ENCODE assay signal across 1 cellular context in genomic region chr1:150472606-150473200, GRCh38.
TF ChIP-seq lines count a peak whose summit lies in the region.

No MANE protein-coding gene starts in this region.

TF ChIP-seq in WTC11, 78 proteins besides CTCF, POLR2A, EP300 and RAD21 (continued from another document):
- TF ChIP-seq MAX (CRISPR knock-in tag; IDR thresholded peaks at IDR 0.05): no peak
- no peak for TF ChIP-seq E2F1 (CRISPR knock-in tag; IDR thresholded peaks at IDR 0.05)
- TF ChIP-seq SMAD4 (CRISPR knock-in tag; IDR thresholded peaks at IDR 0.05): no peak
- TF ChIP-seq ZNF416 (CRISPR knock-in tag; IDR thresholded peaks at IDR 0.05): no peak
- TF ChIP-seq NR1H2 (CRISPR knock-in tag; IDR thresholded peaks at IDR 0.05): no peak
- no peak for TF ChIP-seq ATF6 (CRISPR knock-in tag; IDR thresholded peaks at IDR 0.05)
- TF ChIP-seq AR (CRISPR knock-in tag; IDR thresholded peaks at IDR 0.05): no peak
- TF ChIP-seq, protein P1, sequence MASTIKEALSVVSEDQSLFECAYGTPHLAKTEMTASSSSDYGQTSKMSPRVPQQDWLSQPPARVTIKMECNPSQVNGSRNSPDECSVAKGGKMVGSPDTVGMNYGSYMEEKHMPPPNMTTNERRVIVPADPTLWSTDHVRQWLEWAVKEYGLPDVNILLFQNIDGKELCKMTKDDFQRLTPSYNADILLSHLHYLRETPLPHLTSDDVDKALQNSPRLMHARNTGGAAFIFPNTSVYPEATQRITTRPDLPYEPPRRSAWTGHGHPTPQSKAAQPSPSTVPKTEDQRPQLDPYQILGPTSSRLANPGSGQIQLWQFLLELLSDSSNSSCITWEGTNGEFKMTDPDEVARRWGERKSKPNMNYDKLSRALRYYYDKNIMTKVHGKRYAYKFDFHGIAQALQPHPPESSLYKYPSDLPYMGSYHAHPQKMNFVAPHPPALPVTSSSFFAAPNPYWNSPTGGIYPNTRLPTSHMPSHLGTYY (CRISPR knock-in tag; IDR thresholded peaks at IDR 0.05): no peak
- TF ChIP-seq ZNF423 (CRISPR knock-in tag; IDR thresholded peaks at IDR 0.05): no peak
- no peak for TF ChIP-seq ATF1 (CRISPR knock-in tag; IDR thresholded peaks at IDR 0.05)
- TF ChIP-seq NFATC4 (CRISPR knock-in tag; IDR thresholded peaks at IDR 0.05): no peak
- TF ChIP-seq, protein P2, sequence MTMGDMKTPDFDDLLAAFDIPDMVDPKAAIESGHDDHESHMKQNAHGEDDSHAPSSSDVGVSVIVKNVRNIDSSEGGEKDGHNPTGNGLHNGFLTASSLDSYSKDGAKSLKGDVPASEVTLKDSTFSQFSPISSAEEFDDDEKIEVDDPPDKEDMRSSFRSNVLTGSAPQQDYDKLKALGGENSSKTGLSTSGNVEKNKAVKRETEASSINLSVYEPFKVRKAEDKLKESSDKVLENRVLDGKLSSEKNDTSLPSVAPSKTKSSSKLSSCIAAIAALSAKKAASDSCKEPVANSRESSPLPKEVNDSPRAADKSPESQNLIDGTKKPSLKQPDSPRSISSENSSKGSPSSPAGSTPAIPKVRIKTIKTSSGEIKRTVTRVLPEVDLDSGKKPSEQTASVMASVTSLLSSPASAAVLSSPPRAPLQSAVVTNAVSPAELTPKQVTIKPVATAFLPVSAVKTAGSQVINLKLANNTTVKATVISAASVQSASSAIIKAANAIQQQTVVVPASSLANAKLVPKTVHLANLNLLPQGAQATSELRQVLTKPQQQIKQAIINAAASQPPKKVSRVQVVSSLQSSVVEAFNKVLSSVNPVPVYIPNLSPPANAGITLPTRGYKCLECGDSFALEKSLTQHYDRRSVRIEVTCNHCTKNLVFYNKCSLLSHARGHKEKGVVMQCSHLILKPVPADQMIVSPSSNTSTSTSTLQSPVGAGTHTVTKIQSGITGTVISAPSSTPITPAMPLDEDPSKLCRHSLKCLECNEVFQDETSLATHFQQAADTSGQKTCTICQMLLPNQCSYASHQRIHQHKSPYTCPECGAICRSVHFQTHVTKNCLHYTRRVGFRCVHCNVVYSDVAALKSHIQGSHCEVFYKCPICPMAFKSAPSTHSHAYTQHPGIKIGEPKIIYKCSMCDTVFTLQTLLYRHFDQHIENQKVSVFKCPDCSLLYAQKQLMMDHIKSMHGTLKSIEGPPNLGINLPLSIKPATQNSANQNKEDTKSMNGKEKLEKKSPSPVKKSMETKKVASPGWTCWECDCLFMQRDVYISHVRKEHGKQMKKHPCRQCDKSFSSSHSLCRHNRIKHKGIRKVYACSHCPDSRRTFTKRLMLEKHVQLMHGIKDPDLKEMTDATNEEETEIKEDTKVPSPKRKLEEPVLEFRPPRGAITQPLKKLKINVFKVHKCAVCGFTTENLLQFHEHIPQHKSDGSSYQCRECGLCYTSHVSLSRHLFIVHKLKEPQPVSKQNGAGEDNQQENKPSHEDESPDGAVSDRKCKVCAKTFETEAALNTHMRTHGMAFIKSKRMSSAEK (CRISPR knock-in tag; IDR thresholded peaks at IDR 0.05; ENCODE audit: borderline replicate concordance): no peak
- TF ChIP-seq, protein P3, sequence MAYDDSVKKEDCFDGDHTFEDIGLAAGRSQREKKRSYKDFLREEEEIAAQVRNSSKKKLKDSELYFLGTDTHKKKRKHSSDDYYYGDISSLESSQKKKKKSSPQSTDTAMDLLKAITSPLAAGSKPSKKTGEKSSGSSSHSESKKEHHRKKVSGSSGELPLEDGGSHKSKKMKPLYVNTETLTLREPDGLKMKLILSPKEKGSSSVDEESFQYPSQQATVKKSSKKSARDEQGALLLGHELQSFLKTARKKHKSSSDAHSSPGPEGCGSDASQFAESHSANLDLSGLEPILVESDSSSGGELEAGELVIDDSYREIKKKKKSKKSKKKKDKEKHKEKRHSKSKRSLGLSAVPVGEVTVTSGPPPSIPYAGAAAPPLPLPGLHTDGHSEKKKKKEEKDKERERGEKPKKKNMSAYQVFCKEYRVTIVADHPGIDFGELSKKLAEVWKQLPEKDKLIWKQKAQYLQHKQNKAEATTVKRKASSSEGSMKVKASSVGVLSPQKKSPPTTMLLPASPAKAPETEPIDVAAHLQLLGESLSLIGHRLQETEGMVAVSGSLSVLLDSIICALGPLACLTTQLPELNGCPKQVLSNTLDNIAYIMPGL (CRISPR knock-in tag; IDR thresholded peaks at IDR 0.05): no peak
- no peak for TF ChIP-seq PREB (CRISPR knock-in tag; IDR thresholded peaks at IDR 0.05; ENCODE audit: borderline replicate concordance)
- TF ChIP-seq, protein P4, sequence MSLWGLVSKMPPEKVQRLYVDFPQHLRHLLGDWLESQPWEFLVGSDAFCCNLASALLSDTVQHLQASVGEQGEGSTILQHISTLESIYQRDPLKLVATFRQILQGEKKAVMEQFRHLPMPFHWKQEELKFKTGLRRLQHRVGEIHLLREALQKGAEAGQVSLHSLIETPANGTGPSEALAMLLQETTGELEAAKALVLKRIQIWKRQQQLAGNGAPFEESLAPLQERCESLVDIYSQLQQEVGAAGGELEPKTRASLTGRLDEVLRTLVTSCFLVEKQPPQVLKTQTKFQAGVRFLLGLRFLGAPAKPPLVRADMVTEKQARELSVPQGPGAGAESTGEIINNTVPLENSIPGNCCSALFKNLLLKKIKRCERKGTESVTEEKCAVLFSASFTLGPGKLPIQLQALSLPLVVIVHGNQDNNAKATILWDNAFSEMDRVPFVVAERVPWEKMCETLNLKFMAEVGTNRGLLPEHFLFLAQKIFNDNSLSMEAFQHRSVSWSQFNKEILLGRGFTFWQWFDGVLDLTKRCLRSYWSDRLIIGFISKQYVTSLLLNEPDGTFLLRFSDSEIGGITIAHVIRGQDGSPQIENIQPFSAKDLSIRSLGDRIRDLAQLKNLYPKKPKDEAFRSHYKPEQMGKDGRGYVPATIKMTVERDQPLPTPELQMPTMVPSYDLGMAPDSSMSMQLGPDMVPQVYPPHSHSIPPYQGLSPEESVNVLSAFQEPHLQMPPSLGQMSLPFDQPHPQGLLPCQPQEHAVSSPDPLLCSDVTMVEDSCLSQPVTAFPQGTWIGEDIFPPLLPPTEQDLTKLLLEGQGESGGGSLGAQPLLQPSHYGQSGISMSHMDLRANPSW (CRISPR knock-in tag; conservative IDR thresholded peaks at IDR 0.05; ENCODE audit: low read depth): no peak
- no peak for TF ChIP-seq JUN (CRISPR knock-in tag; IDR thresholded peaks at IDR 0.05)
- TF ChIP-seq, protein P5, sequence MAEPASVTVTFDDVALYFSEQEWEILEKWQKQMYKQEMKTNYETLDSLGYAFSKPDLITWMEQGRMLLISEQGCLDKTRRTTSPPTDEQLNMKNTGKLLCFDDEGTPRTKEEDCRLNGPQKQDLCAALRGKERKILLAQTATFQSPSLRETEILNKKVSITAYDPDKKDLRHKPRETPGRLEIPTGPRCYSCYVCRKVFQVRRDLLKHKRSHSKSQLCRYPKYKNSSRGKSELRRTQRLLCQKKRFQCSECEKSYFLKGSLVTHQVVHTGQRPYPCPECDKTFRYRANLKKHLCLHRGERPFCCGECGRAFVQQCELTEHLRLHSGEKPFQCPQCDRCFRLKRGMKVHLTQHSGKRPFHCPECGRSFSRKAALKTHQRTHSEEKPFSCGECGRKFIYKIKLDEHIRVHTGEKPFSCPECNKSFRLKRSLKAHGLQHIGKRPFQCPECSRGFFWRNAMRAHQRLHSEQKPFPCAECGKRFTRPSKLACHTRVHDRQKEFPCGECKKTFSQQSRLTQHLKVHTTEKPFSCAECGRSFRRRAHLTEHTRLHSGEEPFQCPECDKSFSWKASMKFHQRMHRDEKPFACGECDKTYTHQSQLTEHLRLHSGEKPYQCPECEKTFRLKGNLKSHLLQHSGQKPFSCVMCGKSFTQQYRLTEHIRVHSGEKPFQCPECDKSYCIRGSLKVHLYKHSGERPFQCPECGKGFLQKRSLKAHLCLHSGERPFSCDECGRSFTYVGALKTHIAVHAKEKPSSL (CRISPR knock-in tag; conservative IDR thresholded peaks at IDR 0.05): no peak
- no peak for TF ChIP-seq NR2C2 (CRISPR knock-in tag; IDR thresholded peaks at IDR 0.05)
TF ChIP-seq in WTC11: peak in this region for 0.
